ENCODE assay signal across 12 cellular contexts in genomic region chr6:128259735-128260685, GRCh38.
A peak's percentile ranks its signal among the peaks of the same experiment; 100 is the strongest.
DNase-seq lines count a peak whose midpoint lies in the region; ATAC-seq and TF ChIP-seq lines count a peak whose summit lies in the region.
"Had no signal": no experiment of that assay in that cellular context is flagged by ENCODE, and none has a peak within 500 bp of the region (broad histone marks: within the 10 kb centered on the region; RNA-seq: fewer than 3 reads in every experiment).

No MANE protein-coding gene starts in this region.

- no peaks in the 10 kb centered on the region for H3K36me3 Mint-ChIP-seq in immature natural killer cell

- no peaks in the 10 kb centered on the region for H3K9me3 ChIP-seq in testis
- H3K9me3 ChIP-seq: pancreas, suprapubic skin had no signal

- H3K4me1 ChIP-seq in testis = no peaks in the 10 kb centered on the region
- H3K4me1 ChIP-seq: suprapubic skin had no signal

- 68 to 75% methylated on average over 6 of the region's 6 CpGs for WGBS in testis, 2 donors

- TF ChIP-seq POLR2A in GM18505 (IDR thresholded peaks at IDR 0.05; ENCODE audit: borderline replicate concordance, extremely low read depth, insufficient read depth, insufficient read length) (no peak), testis (IDR thresholded peaks at IDR 0.05) (no peak)

- intact Hi-C loops in testis (cut with DNase I; ENCODE audit: low total_unique reads) = no loop called here

- H3K4me3 ChIP-seq in testis = no peak overlapping the region
- H3K4me3 ChIP-seq: pancreas, suprapubic skin had no signal

- peak; percentile 0 to 6 (median 2) for DNase-seq in immature natural killer cell
- DNase-seq in UCSD-AML1 (lab: John Stamatoyannopoulos, UW; ENCODE audit: unreplicated experiment) = no peak
- DNase-seq in SK-N-DZ (ENCODE audit: low spot score) = no peak
- no peak for DNase-seq in cerebellum (ENCODE audit: low spot score)
- no peak for DNase-seq in testis
- DNase-seq: NCI-H2081, pancreas had no signal

- H3K9me3 Mint-ChIP-seq in immature natural killer cell = no peaks in the 10 kb centered on the region

- peak overlapping the region; percentile 29 to 76 (median 41) for H3K27ac Mint-ChIP-seq in immature natural killer cell

- peak overlapping the region; percentile 50 to 86 (median 72) for H3K4me3 Mint-ChIP-seq in immature natural killer cell

- H3K27me3 ChIP-seq in testis = no peaks in the 10 kb centered on the region
- H3K27me3 ChIP-seq: pancreas, suprapubic skin had no signal

- H3K27me3 Mint-ChIP-seq in immature natural killer cell (ENCODE audit: low read depth in 3 of 3) = peaks cover 0 to 6% (median 0%) of the 10 kb centered on the region in 3 donors

- TF ChIP-seq CTCF in testis (IDR thresholded peaks at IDR 0.05) = no peak

- ATAC-seq in GM18505 (IDR thresholded peaks at IDR 0.05; ENCODE audit: unreplicated experiment) = peak; percentile 50
- ATAC-seq in GM21528 (IDR thresholded peaks at IDR 0.05; ENCODE audit: low FRiP score, unreplicated experiment) = peak; percentile 76
- peak; percentile 18 for ATAC-seq in HG03469 (IDR thresholded peaks at IDR 0.05; ENCODE audit: unreplicated experiment)
- ATAC-seq: esophagus mucosa, pancreas had no signal

- no peaks in the 10 kb centered on the region for H3K36me3 ChIP-seq in testis (ENCODE audit: low read depth, missing control alignments)
- H3K36me3 ChIP-seq: pancreas, suprapubic skin had no signal

- no peak overlapping the region for H3K27ac ChIP-seq in testis
- H3K27ac ChIP-seq: pancreas, suprapubic skin had no signal

- peaks cover 16 to 24% of the 10 kb centered on the region in 2 donors for H3K4me1 Mint-ChIP-seq in immature natural killer cell

Comparison
In these comparisons a context has a peak if more than half of its experiments do, and no peak if none do; other contexts are left out.
1. ATAC-seq: peak in every context shown above with its lines; median percentile 76 in GM21528; 50 in GM18505; 18 in HG03469.
2. DNase-seq: peak in immature natural killer cell (3 of 3); none in UCSD-AML1 (single experiment), SK-N-DZ (single experiment), cerebellum (single experiment) and testis (single experiment).